11 cellular contexts compared by ENCODE assay signal in genomic region chr6:152575621-152576150, GRCh38.
DNase-seq lines count a peak whose midpoint lies in the region; ATAC-seq and TF ChIP-seq lines count a peak whose summit lies in the region.
"Had no signal": no experiment of that assay in that cellular context is flagged by ENCODE, and none has a peak within 500 bp of the region (broad histone marks: within the 10 kb centered on the region; RNA-seq: fewer than 3 reads in every experiment).

No MANE protein-coding gene starts in this region.

- H3K27me3 ChIP-seq in left ventricle myocardium inferior (ENCODE audit: low read depth) = no peaks in the 10 kb centered on the region
- H3K27me3 ChIP-seq in right atrium auricular region = no peaks in the 10 kb centered on the region
- no peaks in the 10 kb centered on the region for H3K27me3 ChIP-seq in mammary epithelial cell (ENCODE audit: insufficient read depth, low read length)
- H3K27me3 ChIP-seq in vagina = no peaks in the 10 kb centered on the region
- no peaks in the 10 kb centered on the region for H3K27me3 ChIP-seq in Peyer's patch

- CTCF ChIA-PET in mammary epithelial cell (lab: Charles Lee; ENCODE audit: low non-redundant PET) = no interaction called here

- no peak for TF ChIP-seq POLR2A in vagina (IDR thresholded peaks at IDR 0.05)
- TF ChIP-seq POLR2A in Peyer's patch (IDR thresholded peaks at IDR 0.05) = no peak

- no TSS peak for BruUV-seq in mammary epithelial cell (replicated peaks; lab: Mats Ljungman, UMichigan)

- DNase-seq in left ventricle myocardium inferior (no peak), right atrium auricular region (ENCODE audit: low spot score) (no peak), mammary epithelial cell (peak; percentile 85), left lobe of liver (ENCODE audit: low spot score) (no peak), vagina (ENCODE audit: extremely low spot score in 2 of 2) (no peak), Peyer's patch (no peak), activated T-cell treated with anti-CD3 and anti-CD28 coated beads for 4 hours (no peak)
- DNase-seq: NCI-H2171, SHP77 treated with DMSO at 0.1 percent for 48 hours had no signal

- no peaks in the 10 kb centered on the region for H3K9me3 ChIP-seq in left ventricle myocardium inferior (replicated peaks)
- H3K9me3 ChIP-seq in right atrium auricular region = no peaks in the 10 kb centered on the region
- no peaks in the 10 kb centered on the region for H3K9me3 ChIP-seq in mammary epithelial cell (replicated peaks; ENCODE audit: insufficient read depth, low read length)
- no peaks in the 10 kb centered on the region for H3K9me3 ChIP-seq in vagina
- no peaks in the 10 kb centered on the region for H3K9me3 ChIP-seq in Peyer's patch
- H3K9me3 ChIP-seq: A549 had no signal

- intact Hi-C loops in left ventricle myocardium inferior (cut with micrococcal nuclease) (no loop called here), mammary epithelial cell (cut with micrococcal nuclease) (no loop called here), vagina (cut with DNase I) (no loop called here)

- H3K27ac ChIP-seq in left ventricle myocardium inferior (replicated peaks) (peak overlapping the region; percentile 14), right atrium auricular region (no peak overlapping the region), mammary epithelial cell (ENCODE audit: insufficient read depth, low read depth, low read length) (no peak overlapping the region), vagina (peak overlapping the region; percentile 11), Peyer's patch (no peak overlapping the region)
- H3K27ac ChIP-seq: A549 had no signal

- in situ Hi-C loops in mammary epithelial cell (cut with MboI; ENCODE audit: low sequenced_read_pairs in 2 of 2) = no loop called here

- no peak overlapping the region for H3K9ac ChIP-seq in mammary epithelial cell (ENCODE audit: insufficient read depth, low read length)

- dilution Hi-C loops in mammary epithelial cell (cut with HindIII; ENCODE audit: low sequenced_read_pairs) = no loop called here

- H4K20me1 ChIP-seq in mammary epithelial cell (ENCODE audit: insufficient read depth, low read length) = no peaks in the 10 kb centered on the region

- H3K79me2 ChIP-seq in mammary epithelial cell (ENCODE audit: insufficient read depth, low read length) = no peaks in the 10 kb centered on the region

- peak overlapping the region; percentile 55 for H3K4me2 ChIP-seq in mammary epithelial cell (ENCODE audit: insufficient read depth, low read depth, low read length)
- H3K4me2 ChIP-seq: A549 had no signal

- ATAC-seq in left lobe of liver (peak; percentile 63), HG03045 (IDR thresholded peaks at IDR 0.05; ENCODE audit: unreplicated experiment) (no peak)
- ATAC-seq: A549 had no signal

- H3K4me3 ChIP-seq in left ventricle myocardium inferior (no peak overlapping the region), right atrium auricular region (no peak overlapping the region), mammary epithelial cell (replicated peaks in 1 of 3; ENCODE audit: insufficient read depth in 1 of 3, low read depth in 2 of 3, low read length in 3 of 3) (peak overlapping the region in 1 of 3 experiments; percentile 22), vagina (no peak overlapping the region), Peyer's patch (no peak overlapping the region)
- H3K4me3 ChIP-seq: A549 had no signal

- H2AFZ ChIP-seq in mammary epithelial cell (ENCODE audit: low read depth, low read length) = no peak overlapping the region

- peaks cover 27% of the 10 kb centered on the region for H3K4me1 ChIP-seq in left ventricle myocardium inferior
- peaks cover 0 to 18% of the 10 kb centered on the region in 2 donors for H3K4me1 ChIP-seq in right atrium auricular region
- H3K4me1 ChIP-seq in mammary epithelial cell (ENCODE audit: insufficient read depth, low read length) = peaks cover 31% of the 10 kb centered on the region
- H3K4me1 ChIP-seq in vagina = peaks cover 46% of the 10 kb centered on the region
- no peaks in the 10 kb centered on the region for H3K4me1 ChIP-seq in Peyer's patch
- H3K4me1 ChIP-seq: A549 had no signal

- WGBS in mammary epithelial cell (ENCODE audit: low coverage, missing lambda C conversion rate) = 2% methylated on average over 4 of the region's 4 CpGs

- no peak for TF ChIP-seq CTCF in left ventricle myocardium inferior (IDR thresholded peaks at IDR 0.05; ENCODE audit: borderline replicate concordance)
- no peak for TF ChIP-seq CTCF in right atrium auricular region (IDR thresholded peaks at IDR 0.05)
- no peak for TF ChIP-seq CTCF in mammary epithelial cell (conservative IDR thresholded peaks at IDR 0.05 in 1 of 2, IDR thresholded peaks at IDR 0.05 in 1 of 2; ENCODE audit: extremely low read depth in 1 of 2, insufficient read depth in 1 of 2, low read depth in 1 of 2, low read length in 2 of 2)
- TF ChIP-seq CTCF in vagina (IDR thresholded peaks at IDR 0.05) = no peak
- TF ChIP-seq CTCF in Peyer's patch (IDR thresholded peaks at IDR 0.05) = no peak

- no peaks in the 10 kb centered on the region for H3K36me3 ChIP-seq in left ventricle myocardium inferior
- H3K36me3 ChIP-seq in right atrium auricular region = no peaks in the 10 kb centered on the region
- no peaks in the 10 kb centered on the region for H3K36me3 ChIP-seq in mammary epithelial cell (ENCODE audit: insufficient read depth, low read length)
- no peaks in the 10 kb centered on the region for H3K36me3 ChIP-seq in vagina
- no peaks in the 10 kb centered on the region for H3K36me3 ChIP-seq in Peyer's patch

Comparison
In these comparisons a context has a peak if more than half of its experiments do, and no peak if none do; other contexts are left out.
1. H3K27ac ChIP-seq: peak in left ventricle myocardium inferior (single experiment) and vagina (single experiment); none in right atrium auricular region (0 of 2), mammary epithelial cell (single experiment) and Peyer's patch (0 of 4).